Comparison of ENCODE assay signal across 22 cellular contexts in the genomic region with DNA sequence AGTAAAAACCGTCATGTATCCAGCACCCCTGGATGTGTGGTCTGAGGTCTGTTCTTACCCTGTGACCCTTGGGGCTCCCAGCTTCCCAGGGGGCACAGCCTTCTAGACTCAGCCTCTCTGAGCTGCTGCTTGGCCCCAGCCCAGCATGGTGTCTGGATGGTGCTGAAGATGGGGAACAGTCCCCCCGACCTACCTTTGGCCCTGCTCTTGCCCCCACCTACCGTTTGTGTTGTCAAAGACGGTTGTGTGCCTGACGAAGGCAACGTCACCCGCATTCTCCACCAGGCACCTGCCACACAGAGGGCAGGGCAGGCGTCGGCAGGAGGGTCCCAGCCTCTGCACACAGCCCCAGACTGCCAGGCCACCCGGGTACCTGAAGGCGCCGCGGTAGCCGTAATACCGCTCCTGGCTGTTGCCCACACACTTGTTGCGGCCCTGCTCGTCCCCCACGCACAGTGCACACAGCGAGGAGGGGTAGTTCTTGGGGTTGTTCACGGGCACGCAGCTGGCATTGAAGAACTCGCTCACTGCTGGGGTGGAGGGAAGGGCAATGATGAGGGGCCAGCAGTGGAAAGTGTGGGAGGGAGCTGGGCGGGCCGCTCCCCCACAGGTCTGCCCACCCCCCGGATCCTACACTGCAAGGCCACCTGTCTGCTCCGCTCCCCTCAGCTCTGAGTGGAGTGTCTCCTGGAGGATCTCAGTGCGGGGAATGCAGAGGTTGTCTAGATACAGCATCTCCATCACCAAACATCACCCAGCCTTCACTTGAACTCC.
"Had no signal": no experiment of that assay in that cellular context is flagged by ENCODE, and none has a peak within 500 bp of the region (broad histone marks: within the 10 kb centered on the region; RNA-seq: fewer than 3 reads in every experiment).

No MANE protein-coding gene starts in this region.

- H3K36me3 Mint-ChIP-seq: stimulated activated effector memory CD8-positive, alpha-beta T cell treated with anti-CD3 and anti-CD28 coated beads, Interleukin-12 subunit alpha, Interleukin-12 subunit beta, amount 100 ng/mL, for 72 hours had no signal

- H3K4me1 ChIP-seq: psoas muscle had no signal

- DNase-seq: effector memory CD8-positive, alpha-beta T cell; gastrocnemius medialis; heart right ventricle; hypothalamus; mesenchymal stem cell; midbrain; stimulated activated CD4-positive, alpha-beta T cell treated with anti-CD3 and anti-CD28 coated beads, Interleukin-12 subunit alpha, Interleukin-12 subunit beta, amount 100 ng/mL, for 4 hours; stimulated activated CD4-positive, alpha-beta T cell treated with anti-CD3 and anti-CD28 coated beads, Interleukin-2, amount 100 ng/mL, for 48 hours; stimulated activated CD8-positive, alpha-beta memory T cell treated with anti-CD3 and anti-CD28 coated beads, Interleukin-4, amount 100 ng/mL, for 48 hours; stimulated activated naive CD8-positive, alpha-beta T cell treated with anti-CD3 and anti-CD28 coated beads, Interleukin-15, Interleukin-2, amounts not matched to agents 100 U/mL and 50 U/mL, for 24 hours; thyroid gland had no signal

- H3K27me3 ChIP-seq: gastrocnemius medialis, heart right ventricle, left lung, suprapubic skin, thyroid gland had no signal

- H3K27me3 Mint-ChIP-seq: effector memory CD8-positive, alpha-beta T cell had no signal

- H3K4me3 Mint-ChIP-seq: dendritic cell treated with granulocyte-macrophage colony-stimulating factor and Interleukin-4, amounts not matched to agents 40 ng/mL and 50 ng/mL, for 4 days; effector memory CD8-positive, alpha-beta T cell; nephron; stimulated activated effector memory CD8-positive, alpha-beta T cell treated with anti-CD3 and anti-CD28 coated beads, Interleukin-12 subunit alpha, Interleukin-12 subunit beta, amount 100 ng/mL, for 72 hours; type B pancreatic cell had no signal

- H3K27ac ChIP-seq: epithelial cell of prostate, esophagus muscularis mucosa, gastrocnemius medialis, heart right ventricle, left lung, neutrophil, psoas muscle, suprapubic skin, thyroid gland had no signal

- H3K36me3 ChIP-seq: esophagus muscularis mucosa, gastrocnemius medialis, heart right ventricle, left lung, neutrophil, suprapubic skin, thyroid gland had no signal

- H3K9me3 Mint-ChIP-seq: dendritic cell treated with granulocyte-macrophage colony-stimulating factor and Interleukin-4, amounts not matched to agents 40 ng/mL and 50 ng/mL, for 4 days; effector memory CD8-positive, alpha-beta T cell; nephron; stimulated activated effector memory CD8-positive, alpha-beta T cell treated with anti-CD3 and anti-CD28 coated beads, Interleukin-12 subunit alpha, Interleukin-12 subunit beta, amount 100 ng/mL, for 72 hours; type B pancreatic cell had no signal

- H3K9me3 ChIP-seq: esophagus muscularis mucosa, gastrocnemius medialis, heart right ventricle, left lung, neutrophil, psoas muscle, suprapubic skin, thyroid gland had no signal

- H3K4me3 ChIP-seq: esophagus muscularis mucosa, gastrocnemius medialis, heart right ventricle, left lung, lung, psoas muscle, suprapubic skin, thyroid gland had no signal

- H3K27ac Mint-ChIP-seq: dendritic cell treated with granulocyte-macrophage colony-stimulating factor and Interleukin-4, amounts not matched to agents 40 ng/mL and 50 ng/mL, for 4 days; effector memory CD8-positive, alpha-beta T cell; stimulated activated effector memory CD8-positive, alpha-beta T cell treated with anti-CD3 and anti-CD28 coated beads, Interleukin-12 subunit alpha, Interleukin-12 subunit beta, amount 100 ng/mL, for 72 hours had no signal
